Comparison of ENCODE assay signal across 17 cellular contexts in genomic region chr6:92967352-92967751, GRCh38.
"Had no signal": no experiment of that assay in that cellular context is flagged by ENCODE, and none has a peak within 500 bp of the region (broad histone marks: within the 10 kb centered on the region; RNA-seq: fewer than 3 reads in every experiment).

No MANE protein-coding gene starts in this region.

- H3K79me2 ChIP-seq: hepatocyte had no signal

- ATAC-seq: left lobe of liver; stimulated activated memory B cell treated with anti-CD40 and anti-IgM and Interleukin-4, amounts not matched to agents 10 μg/mL and 1 μg/mL and 100 μg/mL, for 72 hours had no signal

- H3K9me3 ChIP-seq: sigmoid colon, spleen, testis had no signal

- H3K36me3 ChIP-seq: cardiac muscle cell, sigmoid colon, spleen, WERI-Rb-1 had no signal

- H3K27ac ChIP-seq: cardiac muscle cell, hepatocyte, sigmoid colon, spleen, testis, WERI-Rb-1 had no signal

- H3K27me3 ChIP-seq: cardiac muscle cell, hepatocyte, sigmoid colon, spleen, testis had no signal

- H2AFZ ChIP-seq: hepatocyte had no signal

- H3K4me2 ChIP-seq: hepatocyte had no signal

- DNase-seq: activated CD4-positive, alpha-beta T cell treated with anti-CD3 and anti-CD28 coated beads, Interleukin-2, amount 50 U/mL, for 4 hours; activated naive CD8-positive, alpha-beta T cell treated with anti-CD3 and anti-CD28 coated beads, Interleukin-2, amount 10 ng/mL, durations not matched to agents 7 days and 5 days; amygdala; effector CD8-positive, alpha-beta T cell; occipital lobe; posterior cingulate gyrus; sigmoid colon; spleen; stimulated activated CD4-positive, alpha-beta T cell treated with anti-CD3 and anti-CD28 coated beads, Interleukin-4, amount 100 ng/mL, for 4 hours; T1000; testis; WERI-Rb-1 had no signal

- H3K4me1 ChIP-seq: sigmoid colon, spleen, testis had no signal

- H3K4me3 ChIP-seq: cardiac muscle cell, hepatocyte, lung, sigmoid colon, spleen, testis had no signal
